ENCODE assay signal across 16 cellular contexts in genomic region chr9:117160254-117160653, GRCh38.
DNase-seq lines count a peak whose midpoint lies in the region; ATAC-seq and TF ChIP-seq lines count a peak whose summit lies in the region.
"Had no signal": no experiment of that assay in that cellular context is flagged by ENCODE, and none has a peak within 500 bp of the region (broad histone marks: within the 10 kb centered on the region; RNA-seq: fewer than 3 reads in every experiment).

No MANE protein-coding gene starts in this region.

- H3K27me3 Mint-ChIP-seq in activated CD8-positive, alpha-beta T cell treated with anti-CD3 and anti-CD28 coated beads, Interleukin-2, amount 10 ng/mL, durations not matched to agents 7 days and 5 days (ENCODE audit: low read depth) = no peaks in the 10 kb centered on the region

- peaks cover 4% of the 10 kb centered on the region for H3K27me3 ChIP-seq in left ventricle myocardium inferior (ENCODE audit: low read depth)
- H3K27me3 ChIP-seq in heart left ventricle = no peaks in the 10 kb centered on the region
- H3K27me3 ChIP-seq: BLaER1, brain microvascular endothelial cell, upper lobe of left lung had no signal

- no peak overlapping the region for H3K4me3 Mint-ChIP-seq in activated CD8-positive, alpha-beta T cell treated with anti-CD3 and anti-CD28 coated beads, Interleukin-2, amount 10 ng/mL, durations not matched to agents 7 days and 5 days
- H3K4me3 Mint-ChIP-seq: activated T-cell treated with anti-CD3 and anti-CD28 coated beads, Interleukin-2, amount 50 U/mL, for 72 hours; IgD-negative memory B cell had no signal

- H3K9me3 ChIP-seq in left ventricle myocardium inferior (replicated peaks) (no peaks in the 10 kb centered on the region), heart left ventricle (no peaks in the 10 kb centered on the region)
- H3K9me3 ChIP-seq: BLaER1, upper lobe of left lung had no signal

- no peak for ATAC-seq in heart left ventricle
- no peak for ATAC-seq in HG02588 (IDR thresholded peaks at IDR 0.05; ENCODE audit: unreplicated experiment)
- ATAC-seq in activated CD8-positive, alpha-beta T cell treated with anti-CD3 and anti-CD28 coated beads, Interleukin-2, amount 10 ng/mL, durations not matched to agents 7 days and 5 days = no peak
- ATAC-seq: activated T-cell treated with anti-CD3 and anti-CD28 coated beads, Interleukin-2, amount 50 U/mL, for 72 hours; esophagus mucosa; left ventricle myocardium superior had no signal

- H3K4me1 ChIP-seq in left ventricle myocardium inferior = no peaks in the 10 kb centered on the region
- no peaks in the 10 kb centered on the region for H3K4me1 ChIP-seq in heart left ventricle
- H3K4me1 ChIP-seq: upper lobe of left lung had no signal

- POLR2A ChIA-PET in activated CD8-positive, alpha-beta T cell treated with anti-CD3 and anti-CD28 coated beads, Interleukin-2, amount 10 ng/mL, durations not matched to agents 7 days and 5 days (lab: Charles Lee) = no interaction called here

- no peaks in the 10 kb centered on the region for H3K9me3 Mint-ChIP-seq in activated CD8-positive, alpha-beta T cell treated with anti-CD3 and anti-CD28 coated beads, Interleukin-2, amount 10 ng/mL, durations not matched to agents 7 days and 5 days (ENCODE audit: insufficient read depth)

- TF ChIP-seq CTCF in left ventricle myocardium inferior (IDR thresholded peaks at IDR 0.05; ENCODE audit: borderline replicate concordance) (peak; percentile 33), heart left ventricle (IDR thresholded peaks at IDR 0.05) (peak in 4 of 12 donors; percentile 7 to 31 (median 16))

- no peak overlapping the region for H3K27ac Mint-ChIP-seq in activated CD8-positive, alpha-beta T cell treated with anti-CD3 and anti-CD28 coated beads, Interleukin-2, amount 10 ng/mL, durations not matched to agents 7 days and 5 days
- H3K27ac Mint-ChIP-seq: activated T-cell treated with anti-CD3 and anti-CD28 coated beads, Interleukin-2, amount 50 U/mL, for 72 hours; IgD-negative memory B cell had no signal

- no peaks in the 10 kb centered on the region for H3K4me1 Mint-ChIP-seq in activated CD8-positive, alpha-beta T cell treated with anti-CD3 and anti-CD28 coated beads, Interleukin-2, amount 10 ng/mL, durations not matched to agents 7 days and 5 days (ENCODE audit: low read depth)
- H3K4me1 Mint-ChIP-seq: IgD-negative memory B cell had no signal

- no peaks in the 10 kb centered on the region for H3K36me3 Mint-ChIP-seq in activated CD8-positive, alpha-beta T cell treated with anti-CD3 and anti-CD28 coated beads, Interleukin-2, amount 10 ng/mL, durations not matched to agents 7 days and 5 days (ENCODE audit: low read depth)
- H3K36me3 Mint-ChIP-seq: IgD-negative memory B cell had no signal

- H3K4me3 ChIP-seq in left ventricle myocardium inferior (no peak overlapping the region), heart left ventricle (no peak overlapping the region)
- H3K4me3 ChIP-seq: BLaER1, upper lobe of left lung had no signal

- H3K27ac ChIP-seq in left ventricle myocardium inferior (replicated peaks) (no peak overlapping the region), heart left ventricle (no peak overlapping the region)
- H3K27ac ChIP-seq: BLaER1, brain microvascular endothelial cell, upper lobe of left lung had no signal

- DNase-seq in left ventricle myocardium inferior (no peak), heart left ventricle (no peak), NCI-H69 (lab: John Stamatoyannopoulos, UW) (peak; percentile 67), globus pallidus (ENCODE audit: low spot score) (peak; percentile 29), GDM1 (lab: John Stamatoyannopoulos, UW) (no peak)
- no peak for DNase-seq in activated CD8-positive, alpha-beta T cell treated with anti-CD3 and anti-CD28 coated beads, Interleukin-2, amount 10 ng/mL, durations not matched to agents 7 days and 5 days
- no peak for DNase-seq in activated CD8-positive, alpha-beta memory T cell treated with anti-CD3 and anti-CD28 coated beads for 24 hours
- DNase-seq: activated T-cell treated with anti-CD3 and anti-CD28 coated beads, Interleukin-2, amount 50 U/mL, for 72 hours; brain microvascular endothelial cell; left ventricle myocardium superior; NK-92 treated with Interleukin-12 subunit alpha and Interleukin-12 subunit beta, amount 100 ng/mL, for 24 hours; upper lobe of left lung had no signal

- no peak for TF ChIP-seq POLR2A in heart left ventricle (IDR thresholded peaks at IDR 0.05)

- H3K36me3 ChIP-seq in left ventricle myocardium inferior = no peaks in the 10 kb centered on the region
- H3K36me3 ChIP-seq in heart left ventricle = no peaks in the 10 kb centered on the region
- H3K36me3 ChIP-seq: BLaER1, brain microvascular endothelial cell, upper lobe of left lung had no signal

- intact Hi-C loops in left ventricle myocardium inferior (cut with micrococcal nuclease) (no loop called here), heart left ventricle (cut with DNase I) (loop anchor here in 2 of 10 donors (10.0 kb wide), 1 partner anchor 255 kb away; the partner anchor contains the start of gene ASTN2 (in 2 of the 2))

- CTCF ChIA-PET in activated CD8-positive, alpha-beta T cell treated with anti-CD3 and anti-CD28 coated beads, Interleukin-2, amount 10 ng/mL, durations not matched to agents 7 days and 5 days (lab: Charles Lee) = interaction anchor here (0.6 kb wide), 1 partner anchor 752 kb away, joined by 3 read pairs; no protein-coding TSS in a partner anchor

Comparison
In these comparisons a context has a peak if more than half of its experiments do, and no peak if none do; other contexts are left out.
1. DNase-seq: peak in NCI-H69 (single experiment) and globus pallidus (single experiment); none in left ventricle myocardium inferior (single experiment), heart left ventricle (0 of 5), GDM1 (single experiment), activated CD8-positive, alpha-beta T cell treated with anti-CD3 and anti-CD28 coated beads, Interleukin-2, amount 10 ng/mL, durations not matched to agents 7 days and 5 days (single experiment) and activated CD8-positive, alpha-beta memory T cell treated with anti-CD3 and anti-CD28 coated beads for 24 hours (single experiment).